ENCODE assay signal across 8 cellular contexts in the genomic region with DNA sequence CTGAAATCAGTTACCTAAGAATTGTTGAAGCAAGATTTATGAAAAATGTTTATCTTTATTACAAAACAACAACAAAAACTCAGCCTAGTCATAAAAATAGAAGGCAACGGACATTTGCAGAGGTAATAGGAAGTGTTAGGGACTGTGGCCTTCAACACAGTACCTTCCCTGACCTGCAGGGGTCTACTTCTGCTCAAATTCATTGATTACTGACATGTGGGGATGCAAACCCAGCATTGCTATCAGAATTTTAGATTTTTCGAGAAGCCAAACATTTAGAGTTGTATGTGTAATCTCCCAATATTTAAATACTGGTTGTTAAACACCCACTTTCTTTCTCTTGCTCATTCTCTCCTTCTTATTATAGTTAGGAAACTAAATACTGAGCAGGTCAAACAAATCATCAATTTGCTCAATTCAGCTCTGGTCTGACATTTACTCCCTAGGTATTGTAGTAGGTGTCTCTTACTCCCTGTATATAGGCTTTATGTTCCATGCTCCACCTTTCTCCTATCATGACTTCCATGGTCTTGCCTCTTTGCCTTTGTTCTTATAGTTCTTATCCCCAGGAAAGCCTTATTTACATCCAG.
DNase-seq lines count a peak whose midpoint lies in the region; ATAC-seq and TF ChIP-seq lines count a peak whose summit lies in the region.

No MANE protein-coding gene starts in this region.

- no peak overlapping the region for H2AFZ ChIP-seq in PC-3 (ENCODE audit: low read length)

- no peaks in the 10 kb centered on the region for H3K79me2 ChIP-seq in PC-3 (ENCODE audit: low read length)

- TF ChIP-seq CTCF in PC-3 (conservative IDR thresholded peaks at IDR 0.05; ENCODE audit: low read depth, low read length) (peak; percentile 65), cardiac fibroblast (IDR thresholded peaks at IDR 0.05; ENCODE audit: low read depth, low read length) (peak; percentile 45)

- no peak overlapping the region for H3K9ac ChIP-seq in PC-3 (ENCODE audit: low read length)

- CTCF ChIA-PET in PC-3 (lab: Charles Lee), result no interaction called here

- H3K27me3 ChIP-seq in HAP-1 (ENCODE audit: low read depth) (no peaks in the 10 kb centered on the region), PC-3 (ENCODE audit: low read length) (no peaks in the 10 kb centered on the region)

- H3K4me3 ChIP-seq in HAP-1 (no peak overlapping the region), PC-3 (ENCODE audit: low read length) (no peak overlapping the region), cardiac fibroblast (replicated peaks in 1 of 2; ENCODE audit: low read depth in 2 of 2, low read length in 2 of 2) (no peak overlapping the region)

- no peak overlapping the region for H3K4me2 ChIP-seq in PC-3 (ENCODE audit: low read length)

- in situ Hi-C loops in HAP-1 (cut with MboI; ENCODE audit: low sequenced_read_pairs), result no loop called here

- no peaks in the 10 kb centered on the region for H3K9me2 ChIP-seq in PC-3 (replicated peaks; ENCODE audit: low read length)

- H4K20me1 ChIP-seq in PC-3 (ENCODE audit: low read length), result no peaks in the 10 kb centered on the region

- POLR2A ChIA-PET in PC-3 (lab: Charles Lee; ENCODE audit: unreplicated experiment), result no interaction called here

- no peaks in the 10 kb centered on the region for H3K9me3 ChIP-seq in HAP-1
- no peaks in the 10 kb centered on the region for H3K9me3 ChIP-seq in PC-3 (ENCODE audit: low read length)

- intact Hi-C loops in PC-3 (cut with micrococcal nuclease), result loop anchor here (10.0 kb wide), 1 partner anchor 286 kb away; no protein-coding TSS in a partner anchor

- ATAC-seq in PC-3, result no peak

- no peak overlapping the region for H3K27ac ChIP-seq in PC-3 (ENCODE audit: low read length)

- no peaks in the 10 kb centered on the region for H3K4me1 ChIP-seq in HAP-1
- peaks cover 29% of the 10 kb centered on the region for H3K4me1 ChIP-seq in PC-3 (ENCODE audit: insufficient read depth, low read length)

- BruUV-seq in PC-3 (replicated peaks; lab: Mats Ljungman, UMichigan), result no TSS peak

- DNase-seq in ELR (ENCODE audit: low read depth) (peak; percentile 43), HAP-1 (ENCODE audit: low spot score in 2 of 2) (peak; percentile 9 to 57), PC-3 (peak; percentile 45), cardiac fibroblast (ENCODE audit: low read depth in 2 of 2) (peak in 1 of 2 donors; percentile 7), NCI-H2171 treated with DMSO at 0.1 percent for 48 hours (lab: John Stamatoyannopoulos, UW) (no peak), HCEC 1CT (no peak), NCI-H345 (lab: John Stamatoyannopoulos, UW) (no peak)
- DNase-seq in stimulated activated CD4-positive, alpha-beta T cell treated with anti-CD3 and anti-CD28 coated beads, Interleukin-2, amount 100 ng/mL, for 4 hours (ENCODE audit: low read depth), result peak; percentile 22

- H3K36me3 ChIP-seq in HAP-1 (replicated peaks) (no peaks in the 10 kb centered on the region), PC-3 (ENCODE audit: low read depth, low read length) (no peaks in the 10 kb centered on the region)

- no peaks in the 10 kb centered on the region for H3F3A ChIP-seq in PC-3 (ENCODE audit: low read length, unreplicated experiment)

Comparison
In these comparisons a context has a peak if more than half of its experiments do, and no peak if none do; other contexts are left out.
1. DNase-seq: peak in ELR (single experiment), HAP-1 (2 of 2), PC-3 (single experiment) and stimulated activated CD4-positive, alpha-beta T cell treated with anti-CD3 and anti-CD28 coated beads, Interleukin-2, amount 100 ng/mL, for 4 hours (single experiment); none in NCI-H2171 treated with DMSO at 0.1 percent for 48 hours (single experiment), HCEC 1CT (single experiment) and NCI-H345 (single experiment).